In genomic region chr7:91263359-91264082, GRCh38 we compare ENCODE assay signal across 1 cellular context.
TF ChIP-seq lines count a peak whose summit lies in the region.

No MANE protein-coding gene starts in this region.

TF ChIP-seq in K562, 482 proteins besides CTCF, POLR2A, EP300 and RAD21 (continued from another document and continues in another):
- TF ChIP-seq ZNF140 (CRISPR knock-in tag; IDR thresholded peaks at IDR 0.05) = no peak
- TF ChIP-seq ETV6 (IDR thresholded peaks at IDR 0.05; ENCODE audit: borderline replicate concordance in 1 of 2, low read depth in 2 of 2, low read length in 1 of 2) = no peak
- 0 out of 2 replicates have a peak, but pooled peaks have one; percentile 38 for TF ChIP-seq ETV6 (CRISPR knock-in tag; IDR thresholded peaks at IDR 0.05; ENCODE audit: borderline replicate concordance)
- TF ChIP-seq, protein P1, sequence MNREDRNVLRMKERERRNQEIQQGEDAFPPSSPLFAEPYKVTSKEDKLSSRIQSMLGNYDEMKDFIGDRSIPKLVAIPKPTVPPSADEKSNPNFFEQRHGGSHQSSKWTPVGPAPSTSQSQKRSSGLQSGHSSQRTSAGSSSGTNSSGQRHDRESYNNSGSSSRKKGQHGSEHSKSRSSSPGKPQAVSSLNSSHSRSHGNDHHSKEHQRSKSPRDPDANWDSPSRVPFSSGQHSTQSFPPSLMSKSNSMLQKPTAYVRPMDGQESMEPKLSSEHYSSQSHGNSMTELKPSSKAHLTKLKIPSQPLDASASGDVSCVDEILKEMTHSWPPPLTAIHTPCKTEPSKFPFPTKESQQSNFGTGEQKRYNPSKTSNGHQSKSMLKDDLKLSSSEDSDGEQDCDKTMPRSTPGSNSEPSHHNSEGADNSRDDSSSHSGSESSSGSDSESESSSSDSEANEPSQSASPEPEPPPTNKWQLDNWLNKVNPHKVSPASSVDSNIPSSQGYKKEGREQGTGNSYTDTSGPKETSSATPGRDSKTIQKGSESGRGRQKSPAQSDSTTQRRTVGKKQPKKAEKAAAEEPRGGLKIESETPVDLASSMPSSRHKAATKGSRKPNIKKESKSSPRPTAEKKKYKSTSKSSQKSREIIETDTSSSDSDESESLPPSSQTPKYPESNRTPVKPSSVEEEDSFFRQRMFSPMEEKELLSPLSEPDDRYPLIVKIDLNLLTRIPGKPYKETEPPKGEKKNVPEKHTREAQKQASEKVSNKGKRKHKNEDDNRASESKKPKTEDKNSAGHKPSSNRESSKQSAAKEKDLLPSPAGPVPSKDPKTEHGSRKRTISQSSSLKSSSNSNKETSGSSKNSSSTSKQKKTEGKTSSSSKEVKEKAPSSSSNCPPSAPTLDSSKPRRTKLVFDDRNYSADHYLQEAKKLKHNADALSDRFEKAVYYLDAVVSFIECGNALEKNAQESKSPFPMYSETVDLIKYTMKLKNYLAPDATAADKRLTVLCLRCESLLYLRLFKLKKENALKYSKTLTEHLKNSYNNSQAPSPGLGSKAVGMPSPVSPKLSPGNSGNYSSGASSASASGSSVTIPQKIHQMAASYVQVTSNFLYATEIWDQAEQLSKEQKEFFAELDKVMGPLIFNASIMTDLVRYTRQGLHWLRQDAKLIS (CRISPR knock-in tag; IDR thresholded peaks at IDR 0.05) = 0 out of 2 replicates have a peak, but pooled peaks have one; percentile 5
- TF ChIP-seq, protein P2, sequence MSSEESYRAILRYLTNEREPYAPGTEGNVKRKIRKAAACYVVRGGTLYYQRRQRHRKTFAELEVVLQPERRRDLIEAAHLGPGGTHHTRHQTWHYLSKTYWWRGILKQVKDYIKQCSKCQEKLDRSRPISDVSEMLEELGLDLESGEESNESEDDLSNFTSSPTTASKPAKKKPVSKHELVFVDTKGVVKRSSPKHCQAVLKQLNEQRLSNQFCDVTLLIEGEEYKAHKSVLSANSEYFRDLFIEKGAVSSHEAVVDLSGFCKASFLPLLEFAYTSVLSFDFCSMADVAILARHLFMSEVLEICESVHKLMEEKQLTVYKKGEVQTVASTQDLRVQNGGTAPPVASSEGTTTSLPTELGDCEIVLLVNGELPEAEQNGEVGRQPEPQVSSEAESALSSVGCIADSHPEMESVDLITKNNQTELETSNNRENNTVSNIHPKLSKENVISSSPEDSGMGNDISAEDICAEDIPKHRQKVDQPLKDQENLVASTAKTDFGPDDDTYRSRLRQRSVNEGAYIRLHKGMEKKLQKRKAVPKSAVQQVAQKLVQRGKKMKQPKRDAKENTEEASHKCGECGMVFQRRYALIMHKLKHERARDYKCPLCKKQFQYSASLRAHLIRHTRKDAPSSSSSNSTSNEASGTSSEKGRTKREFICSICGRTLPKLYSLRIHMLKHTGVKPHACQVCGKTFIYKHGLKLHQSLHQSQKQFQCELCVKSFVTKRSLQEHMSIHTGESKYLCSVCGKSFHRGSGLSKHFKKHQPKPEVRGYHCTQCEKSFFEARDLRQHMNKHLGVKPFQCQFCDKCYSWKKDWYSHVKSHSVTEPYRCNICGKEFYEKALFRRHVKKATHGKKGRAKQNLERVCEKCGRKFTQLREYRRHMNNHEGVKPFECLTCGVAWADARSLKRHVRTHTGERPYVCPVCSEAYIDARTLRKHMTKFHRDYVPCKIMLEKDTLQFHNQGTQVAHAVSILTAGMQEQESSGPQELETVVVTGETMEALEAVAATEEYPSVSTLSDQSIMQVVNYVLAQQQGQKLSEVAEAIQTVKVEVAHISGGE (CRISPR knock-in tag; IDR thresholded peaks at IDR 0.05) = peak in 2 of 3 experiments; percentile 51 to 88; a peak in 3 of 6 replicates
- TF ChIP-seq RBBP5 (IDR thresholded peaks at IDR 0.05; ENCODE audit: borderline replicate concordance, insufficient read depth, low read length, poor library complexity, severe bottlenecking) = peak; percentile 52
- peak; percentile 74 for TF ChIP-seq POLR2G (IDR thresholded peaks at IDR 0.05; ENCODE audit: low read depth, low read length)
- TF ChIP-seq, protein P3, sequence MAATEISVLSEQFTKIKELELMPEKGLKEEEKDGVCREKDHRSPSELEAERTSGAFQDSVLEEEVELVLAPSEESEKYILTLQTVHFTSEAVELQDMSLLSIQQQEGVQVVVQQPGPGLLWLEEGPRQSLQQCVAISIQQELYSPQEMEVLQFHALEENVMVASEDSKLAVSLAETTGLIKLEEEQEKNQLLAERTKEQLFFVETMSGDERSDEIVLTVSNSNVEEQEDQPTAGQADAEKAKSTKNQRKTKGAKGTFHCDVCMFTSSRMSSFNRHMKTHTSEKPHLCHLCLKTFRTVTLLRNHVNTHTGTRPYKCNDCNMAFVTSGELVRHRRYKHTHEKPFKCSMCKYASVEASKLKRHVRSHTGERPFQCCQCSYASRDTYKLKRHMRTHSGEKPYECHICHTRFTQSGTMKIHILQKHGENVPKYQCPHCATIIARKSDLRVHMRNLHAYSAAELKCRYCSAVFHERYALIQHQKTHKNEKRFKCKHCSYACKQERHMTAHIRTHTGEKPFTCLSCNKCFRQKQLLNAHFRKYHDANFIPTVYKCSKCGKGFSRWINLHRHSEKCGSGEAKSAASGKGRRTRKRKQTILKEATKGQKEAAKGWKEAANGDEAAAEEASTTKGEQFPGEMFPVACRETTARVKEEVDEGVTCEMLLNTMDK (IDR thresholded peaks at IDR 0.05; ENCODE audit: borderline replicate concordance, insufficient read depth, low read depth, low read length, poor library complexity, severe bottlenecking) = peak; percentile 66
- peak in 1 of 2 experiments; percentile 46 for TF ChIP-seq E2F6 (IDR thresholded peaks at IDR 0.05; ENCODE audit: borderline replicate concordance in 1 of 2, extremely low read depth in 1 of 2, insufficient read depth in 1 of 2, insufficient read length in 1 of 2, low read depth in 1 of 2, low read length in 1 of 2, poor library complexity in 1 of 2, severe bottlenecking in 1 of 2)
- TF ChIP-seq ZBTB40 (IDR thresholded peaks at IDR 0.05) = peak; percentile 39; the same call in 1 of the 2 replicates
- TF ChIP-seq ZBTB40 (CRISPR knock-in tag; IDR thresholded peaks at IDR 0.05) = no peak
- TF ChIP-seq SMARCA4 (IDR thresholded peaks at IDR 0.05) = peak; percentile 29; the same call in 1 of the 2 replicates
- peak; percentile 28; the same call in 1 of the 2 replicates for TF ChIP-seq ESRRA (IDR thresholded peaks at IDR 0.05; ENCODE audit: borderline replicate concordance, low read depth)
- TF ChIP-seq TAF7 (tag; IDR thresholded peaks at IDR 0.05) = 0 out of 2 replicates have a peak, but pooled peaks have one; percentile 28
- peak; percentile 66 for TF ChIP-seq SMAD4 (CRISPR knock-in tag; conservative IDR thresholded peaks at IDR 0.05)
- TF ChIP-seq CEBPG (CRISPR knock-in tag; IDR thresholded peaks at IDR 0.05) = no peak
- no peak for TF ChIP-seq CEBPG (tag; conservative IDR thresholded peaks at IDR 0.05 in 1 of 2, IDR thresholded peaks at IDR 0.05 in 1 of 2)
- TF ChIP-seq MAZ (CRISPR knock-in tag; conservative IDR thresholded peaks at IDR 0.05 in 1 of 2, IDR thresholded peaks at IDR 0.05 in 1 of 2) = peak in 1 of 2 experiments; percentile 46; a peak in 2 of 4 replicates
- TF ChIP-seq YY1 (IDR thresholded peaks at IDR 0.05; ENCODE audit: borderline replicate concordance in 1 of 3, control insufficient read depth in 1 of 3, extremely low read depth in 1 of 3, insufficient read depth in 3 of 3, insufficient read length in 1 of 3, insufficient replicate concordance in 2 of 3, low read depth in 1 of 3, low read length in 2 of 3) = peak in 2 of 3 experiments; percentile 28 to 36
- TF ChIP-seq CXXC5 (CRISPR knock-in tag; IDR thresholded peaks at IDR 0.05) = peak; percentile 23
- TF ChIP-seq ZNF57 (CRISPR knock-in tag; IDR thresholded peaks at IDR 0.05) = no peak
- peak; percentile 14; the same call in 1 of the 2 replicates for TF ChIP-seq ZNF165 (CRISPR knock-in tag; IDR thresholded peaks at IDR 0.05; ENCODE audit: borderline replicate concordance)
- TF ChIP-seq EGR1 (conservative IDR thresholded peaks at IDR 0.05) = peak; percentile 60
- TF ChIP-seq MTA1 (IDR thresholded peaks at IDR 0.05; ENCODE audit: borderline replicate concordance) = no peak
- TF ChIP-seq, protein P4, sequence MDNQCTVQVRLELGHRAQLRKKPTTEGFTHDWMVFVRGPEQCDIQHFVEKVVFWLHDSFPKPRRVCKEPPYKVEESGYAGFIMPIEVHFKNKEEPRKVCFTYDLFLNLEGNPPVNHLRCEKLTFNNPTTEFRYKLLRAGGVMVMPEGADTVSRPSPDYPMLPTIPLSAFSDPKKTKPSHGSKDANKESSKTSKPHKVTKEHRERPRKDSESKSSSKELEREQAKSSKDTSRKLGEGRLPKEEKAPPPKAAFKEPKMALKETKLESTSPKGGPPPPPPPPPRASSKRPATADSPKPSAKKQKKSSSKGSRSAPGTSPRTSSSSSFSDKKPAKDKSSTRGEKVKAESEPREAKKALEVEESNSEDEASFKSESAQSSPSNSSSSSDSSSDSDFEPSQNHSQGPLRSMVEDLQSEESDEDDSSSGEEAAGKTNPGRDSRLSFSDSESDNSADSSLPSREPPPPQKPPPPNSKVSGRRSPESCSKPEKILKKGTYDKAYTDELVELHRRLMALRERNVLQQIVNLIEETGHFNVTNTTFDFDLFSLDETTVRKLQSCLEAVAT (IDR thresholded peaks at IDR 0.05) = peak in 1 of 2 experiments; percentile 60; a peak in 2 of 4 replicates
- TF ChIP-seq SMARCC2 (IDR thresholded peaks at IDR 0.05; ENCODE audit: low read depth) = 0 out of 2 replicates have a peak, but pooled peaks have one; percentile 39
- TF ChIP-seq ZFP1 (CRISPR knock-in tag; IDR thresholded peaks at IDR 0.05) = no peak
- no peak for TF ChIP-seq ZNF184 (CRISPR knock-in tag; IDR thresholded peaks at IDR 0.05)
- TF ChIP-seq, protein P5, sequence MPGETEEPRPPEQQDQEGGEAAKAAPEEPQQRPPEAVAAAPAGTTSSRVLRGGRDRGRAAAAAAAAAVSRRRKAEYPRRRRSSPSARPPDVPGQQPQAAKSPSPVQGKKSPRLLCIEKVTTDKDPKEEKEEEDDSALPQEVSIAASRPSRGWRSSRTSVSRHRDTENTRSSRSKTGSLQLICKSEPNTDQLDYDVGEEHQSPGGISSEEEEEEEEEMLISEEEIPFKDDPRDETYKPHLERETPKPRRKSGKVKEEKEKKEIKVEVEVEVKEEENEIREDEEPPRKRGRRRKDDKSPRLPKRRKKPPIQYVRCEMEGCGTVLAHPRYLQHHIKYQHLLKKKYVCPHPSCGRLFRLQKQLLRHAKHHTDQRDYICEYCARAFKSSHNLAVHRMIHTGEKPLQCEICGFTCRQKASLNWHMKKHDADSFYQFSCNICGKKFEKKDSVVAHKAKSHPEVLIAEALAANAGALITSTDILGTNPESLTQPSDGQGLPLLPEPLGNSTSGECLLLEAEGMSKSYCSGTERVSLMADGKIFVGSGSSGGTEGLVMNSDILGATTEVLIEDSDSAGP (CRISPR knock-in tag; IDR thresholded peaks at IDR 0.05) = no peak
- TF ChIP-seq ZNF764 (CRISPR knock-in tag; IDR thresholded peaks at IDR 0.05; ENCODE audit: low read depth) = no peak
- no peak for TF ChIP-seq PHB2 (IDR thresholded peaks at IDR 0.05; ENCODE audit: low read depth)
